20 cellular contexts compared by ENCODE assay signal in genomic region chr9:108443278-108443633, GRCh38.
DNase-seq lines count a peak whose midpoint lies in the region; ATAC-seq and TF ChIP-seq lines count a peak whose summit lies in the region.
"Had no signal": no experiment of that assay in that cellular context is flagged by ENCODE, and none has a peak within 500 bp of the region (broad histone marks: within the 10 kb centered on the region; RNA-seq: fewer than 3 reads in every experiment).

No MANE protein-coding gene starts in this region.

- peak overlapping the region; percentile 84 for H3K27ac ChIP-seq in mammary epithelial cell (ENCODE audit: insufficient read depth, low read depth, low read length)
- H3K27ac ChIP-seq in suprapubic skin = peak overlapping the region; percentile 95
- H3K27ac ChIP-seq in right cardiac atrium (ENCODE audit: low read length) = no peak overlapping the region
- H3K27ac ChIP-seq in CD8-positive, alpha-beta T cell (ENCODE audit: low read depth, low read length) = no peak overlapping the region
- H3K27ac ChIP-seq: BLaER1 treated with 17β-estradiol and CSF1 and Interleukin-3, amounts not matched to agents 10 nM and 100 nM; dorsolateral prefrontal cortex had no signal

- no peaks in the 10 kb centered on the region for H3K79me2 ChIP-seq in mammary epithelial cell (ENCODE audit: insufficient read depth, low read length)

- no TSS peak for BruUV-seq in mammary epithelial cell (replicated peaks; lab: Mats Ljungman, UMichigan)

- H3K9ac ChIP-seq in mammary epithelial cell (ENCODE audit: insufficient read depth, low read length) = no peak overlapping the region
- H3K9ac ChIP-seq: BLaER1 treated with 17β-estradiol and CSF1 and Interleukin-3, amounts not matched to agents 10 nM and 100 nM had no signal

- in situ Hi-C loops in mammary epithelial cell (cut with MboI; ENCODE audit: low sequenced_read_pairs in 2 of 2) = no loop called here

- dilution Hi-C loops in mammary epithelial cell (cut with HindIII; ENCODE audit: low sequenced_read_pairs) = no loop called here

- H2AFZ ChIP-seq in mammary epithelial cell (ENCODE audit: low read depth, low read length) = peak overlapping the region; percentile 17

- CTCF ChIA-PET in mammary epithelial cell (lab: Charles Lee; ENCODE audit: low non-redundant PET) = no interaction called here
- CTCF ChIA-PET in CD8-positive, alpha-beta T cell (lab: Charles Lee) = interaction anchor here (1.2 kb wide), 1 partner anchor 12 kb away, joined by 3 read pairs; no protein-coding TSS in a partner anchor

- H3K27me3 Mint-ChIP-seq in HFFc6 (ENCODE audit: insufficient read depth) = no peaks in the 10 kb centered on the region
- H3K27me3 Mint-ChIP-seq in CD8-positive, alpha-beta T cell (ENCODE audit: low read depth) = no peaks in the 10 kb centered on the region

- H3K27ac Mint-ChIP-seq in HFFc6 = peak overlapping the region; percentile 81
- no peak overlapping the region for H3K27ac Mint-ChIP-seq in CD8-positive, alpha-beta T cell
- H3K27ac Mint-ChIP-seq: activated T-helper 1 cell treated with anti-CD3 and anti-CD28 coated beads, Interleukin-12 subunit alpha, Interleukin-12 subunit beta, Interleukin-2, Interleukin-4 antibody, amounts not matched to agents 30 ng/mL and 10 ng/mL and 1 ng/mL, durations not matched to agents 14 hours and 24 hours and 36 hours; WTC11 had no signal

- TF ChIP-seq EP300 in suprapubic skin (IDR thresholded peaks at IDR 0.05) = no peak

- no peak for ATAC-seq in right cardiac atrium
- no peak for ATAC-seq in CD8-positive, alpha-beta T cell
- ATAC-seq: GM12878, left lobe of liver, WTC11 had no signal

- TF ChIP-seq CTCF in HFFc6 (IDR thresholded peaks at IDR 0.05) (no peak), mammary epithelial cell (conservative IDR thresholded peaks at IDR 0.05 in 1 of 2, IDR thresholded peaks at IDR 0.05 in 1 of 2; ENCODE audit: extremely low read depth in 1 of 2, insufficient read depth in 1 of 2, low read depth in 1 of 2, low read length in 2 of 2) (no peak), suprapubic skin (IDR thresholded peaks at IDR 0.05) (no peak)
- TF ChIP-seq CTCF in CD8-positive, alpha-beta T cell (IDR thresholded peaks at IDR 0.05) = no peak

- H3K4me2 ChIP-seq in mammary epithelial cell (ENCODE audit: insufficient read depth, low read depth, low read length) = peak overlapping the region; percentile 76
- H3K4me2 ChIP-seq: BLaER1 treated with 17β-estradiol and CSF1 and Interleukin-3, amounts not matched to agents 10 nM and 100 nM had no signal

- H3K36me3 ChIP-seq in mammary epithelial cell (ENCODE audit: insufficient read depth, low read length) (no peaks in the 10 kb centered on the region), suprapubic skin (no peaks in the 10 kb centered on the region)
- no peaks in the 10 kb centered on the region for H3K36me3 ChIP-seq in CD8-positive, alpha-beta T cell (ENCODE audit: insufficient read depth, low read length)
- H3K36me3 ChIP-seq: BLaER1 treated with 17β-estradiol and CSF1 and Interleukin-3, amounts not matched to agents 10 nM and 100 nM; HAP-1 had no signal

- H3K4me3 ChIP-seq in mammary epithelial cell (replicated peaks in 1 of 3; ENCODE audit: insufficient read depth in 1 of 3, low read depth in 2 of 3, low read length in 3 of 3) (no peak overlapping the region), suprapubic skin (peak overlapping the region; percentile 43), right cardiac atrium (ENCODE audit: low read length) (no peak overlapping the region)
- H3K4me3 ChIP-seq in CD8-positive, alpha-beta T cell (ENCODE audit: low read depth, low read length) = no peak overlapping the region
- H3K4me3 ChIP-seq: BLaER1 treated with 17β-estradiol and CSF1 and Interleukin-3, amounts not matched to agents 10 nM and 100 nM; dorsolateral prefrontal cortex; GM12878; HAP-1 had no signal

- TF ChIP-seq POLR2A in suprapubic skin (IDR thresholded peaks at IDR 0.05) = no peak

- peaks cover 77% of the 10 kb centered on the region for H3K4me1 Mint-ChIP-seq in HFFc6 (ENCODE audit: low read depth)
- no peaks in the 10 kb centered on the region for H3K4me1 Mint-ChIP-seq in CD8-positive, alpha-beta T cell (ENCODE audit: low read depth)

- intact Hi-C loops in mammary epithelial cell (cut with micrococcal nuclease) (loop anchor here (10.0 kb wide), 1 partner anchor 388 kb away; no protein-coding TSS in a partner anchor), right cardiac atrium (cut with DNase I) (no loop called here)
- intact Hi-C loops in CD8-positive, alpha-beta T cell (cut with DNase I, micrococcal nuclease) = no loop called here

- H3K27me3 ChIP-seq in mammary epithelial cell (ENCODE audit: insufficient read depth, low read length) = no peaks in the 10 kb centered on the region
- no peaks in the 10 kb centered on the region for H3K27me3 ChIP-seq in suprapubic skin
- H3K27me3 ChIP-seq in right cardiac atrium (ENCODE audit: control insufficient read depth, insufficient read depth) = no peaks in the 10 kb centered on the region
- no peaks in the 10 kb centered on the region for H3K27me3 ChIP-seq in CD8-positive, alpha-beta T cell (ENCODE audit: insufficient read depth, low read length)
- H3K27me3 ChIP-seq: BLaER1 treated with 17β-estradiol and CSF1 and Interleukin-3, amounts not matched to agents 10 nM and 100 nM; dorsolateral prefrontal cortex had no signal

- H3K9me3 ChIP-seq in mammary epithelial cell (replicated peaks; ENCODE audit: insufficient read depth, low read length) (no peaks in the 10 kb centered on the region), suprapubic skin (no peaks in the 10 kb centered on the region), right cardiac atrium (ENCODE audit: control insufficient read depth, low read length) (no peaks in the 10 kb centered on the region)
- H3K9me3 ChIP-seq in CD8-positive, alpha-beta T cell (ENCODE audit: low read length) = no peaks in the 10 kb centered on the region
- H3K9me3 ChIP-seq: BLaER1 treated with 17β-estradiol and CSF1 and Interleukin-3, amounts not matched to agents 10 nM and 100 nM; HAP-1 had no signal

- H3K4me3 Mint-ChIP-seq in HFFc6 = peak overlapping the region; percentile 83
- H3K4me3 Mint-ChIP-seq in CD8-positive, alpha-beta T cell = no peak overlapping the region
- H3K4me3 Mint-ChIP-seq: activated T-helper 1 cell treated with anti-CD3 and anti-CD28 coated beads, Interleukin-12 subunit alpha, Interleukin-12 subunit beta, Interleukin-2, Interleukin-4 antibody, amounts not matched to agents 30 ng/mL and 10 ng/mL and 1 ng/mL, durations not matched to agents 14 hours and 24 hours and 36 hours; WTC11 had no signal

- DNase-seq in HFFc6 = no peak
- peak; percentile 27 for DNase-seq in mammary epithelial cell
- peak; percentile 48 for DNase-seq in foreskin melanocyte
- no peak for DNase-seq in suprapubic skin (ENCODE audit: low spot score in 2 of 2)
- DNase-seq in ecto neural progenitor cell (ENCODE audit: low spot score) = no peak
- no peak for DNase-seq in SW480 (ENCODE audit: low spot score)
- no peak for DNase-seq in right cardiac atrium
- DNase-seq in CD8-positive, alpha-beta T cell = no peak
- DNase-seq: activated CD8-positive, alpha-beta memory T cell treated with anti-CD3 and anti-CD28 coated beads for 24 hours; dorsolateral prefrontal cortex; KG1; NCI-H1048; NCI-H510A treated with DMSO at 0.1 percent for 48 hours; SHP77 treated with DMSO at 0.1 percent for 48 hours had no signal

- whole genome bisulfite sequencing in mammary epithelial cell (ENCODE audit: low coverage, missing lambda C conversion rate) = 82% methylated on average over 3 of the region's 3 CpGs
- whole genome bisulfite sequencing in suprapubic skin = 17% methylated on average over 3 of the region's 3 CpGs
- 50% methylated on average over 3 of the region's 3 CpGs for WGBS in right cardiac atrium

- POLR2A ChIA-PET in CD8-positive, alpha-beta T cell (lab: Charles Lee) = no interaction called here

- peaks cover 9% of the 10 kb centered on the region; the same call in 1 of the 2 replicates for H3K36me3 Mint-ChIP-seq in HFFc6 (ENCODE audit: low read depth)
- H3K36me3 Mint-ChIP-seq in CD8-positive, alpha-beta T cell = no peaks in the 10 kb centered on the region
- H3K36me3 Mint-ChIP-seq: WTC11 had no signal

- H3K9me3 Mint-ChIP-seq in HFFc6 = no peaks in the 10 kb centered on the region; the same call in none of the 2 replicates
- peaks cover 15% of the 10 kb centered on the region for H3K9me3 Mint-ChIP-seq in CD8-positive, alpha-beta T cell

- no peaks in the 10 kb centered on the region for H4K20me1 ChIP-seq in mammary epithelial cell (ENCODE audit: insufficient read depth, low read length)
- H4K20me1 ChIP-seq: BLaER1 treated with 17β-estradiol and CSF1 and Interleukin-3, amounts not matched to agents 10 nM and 100 nM had no signal

- H3K4me1 ChIP-seq in mammary epithelial cell (ENCODE audit: insufficient read depth, low read length) (peaks cover 42% of the 10 kb centered on the region), suprapubic skin (peaks cover 67% of the 10 kb centered on the region), right cardiac atrium (ENCODE audit: control insufficient read depth, insufficient read depth, low read length) (no peaks in the 10 kb centered on the region)
- no peaks in the 10 kb centered on the region for H3K4me1 ChIP-seq in CD8-positive, alpha-beta T cell (ENCODE audit: insufficient read depth, low read length)
- H3K4me1 ChIP-seq: HAP-1 had no signal

Comparison
In these comparisons a context has a peak if more than half of its experiments do, and no peak if none do; other contexts are left out.
1. DNase-seq: peak in mammary epithelial cell (single experiment) and foreskin melanocyte (single experiment); none in HFFc6 (single experiment), suprapubic skin (0 of 2), ecto neural progenitor cell (single experiment), SW480 (single experiment), right cardiac atrium (0 of 3) and CD8-positive, alpha-beta T cell (0 of 7).
2. H3K27ac ChIP-seq: peak in mammary epithelial cell (single experiment) and suprapubic skin (single experiment); none in right cardiac atrium (single experiment) and CD8-positive, alpha-beta T cell (single experiment).